Comparison of ENCODE assay signal across 16 cellular contexts in the genomic region with DNA sequence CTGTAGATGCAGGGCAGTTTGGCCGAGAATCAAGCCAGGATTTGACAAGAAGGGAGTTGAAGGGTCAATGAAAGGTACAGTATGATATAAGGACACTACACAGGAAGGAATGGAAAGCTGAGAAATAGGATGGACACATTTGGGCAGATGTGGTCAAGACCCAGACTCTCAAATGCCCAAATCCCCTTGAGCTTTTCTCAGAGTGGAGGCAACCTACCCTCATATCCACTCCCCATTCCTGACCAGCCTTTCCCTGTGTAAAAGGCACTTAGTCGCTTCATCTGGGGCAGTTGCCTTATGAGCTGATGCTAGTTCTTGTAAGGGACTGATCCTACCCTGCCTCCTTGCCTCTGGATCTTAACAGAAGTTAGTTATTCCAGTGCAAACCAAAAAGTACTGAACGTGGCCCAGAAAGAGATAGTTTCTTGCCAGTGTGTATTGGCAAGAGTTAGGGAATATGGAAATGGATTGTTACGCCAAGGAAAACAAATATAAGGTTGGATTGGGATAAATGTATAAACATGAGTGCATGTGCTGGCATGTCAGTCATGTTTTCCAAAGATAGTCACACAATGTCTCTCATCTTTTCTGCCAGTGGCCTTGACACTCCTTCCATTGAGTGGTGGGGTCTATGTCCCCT. TPM values are rescaled to one million over a fixed set of nuclear protein-coding genes. Genes with fewer than 3 reads are reported as not detected.
DNase-seq lines count a peak whose midpoint lies in the region; ATAC-seq and TF ChIP-seq lines count a peak whose summit lies in the region.
"Had no signal": no experiment of that assay in that cellular context is flagged by ENCODE, and none has a peak within 500 bp of the region (broad histone marks: within the 10 kb centered on the region; RNA-seq: fewer than 3 reads in every experiment).

No MANE protein-coding gene starts in this region.

- peaks cover 7% of the 10 kb centered on the region for H3K79me2 ChIP-seq in mammary epithelial cell (ENCODE audit: insufficient read depth, low read length)

- H3K27ac Mint-ChIP-seq in MCF 10A (ENCODE audit: low read depth, unreplicated experiment) = peak overlapping the region; percentile 51
- H3K27ac Mint-ChIP-seq: CD4-positive, CD25-positive, alpha-beta regulatory T cell; HFFc6 had no signal

- POLR2A ChIA-PET in MCF 10A (lab: Yijun Ruan, JAX) = interaction anchor here (0.5 kb wide), 1 partner anchor 1400 kb away, joined by 4 read pairs; no protein-coding TSS in a partner anchor

- no peak for DNase-seq in MCF 10A (ENCODE audit: unreplicated experiment)
- DNase-seq in mammary epithelial cell = no peak
- peak; percentile 15 for DNase-seq in fibroblast of gingiva (ENCODE audit: low read depth)
- DNase-seq in prostate gland (ENCODE audit: low spot score) = peak; percentile 50
- no peak for DNase-seq in activated effector memory CD4-positive, alpha-beta T cell treated with Interleukin-2 at 50 U/mL for 16 hours
- DNase-seq in NCI-H1417 (lab: John Stamatoyannopoulos, UW) = no peak
- DNase-seq: 8988T; AML-193; CD4-positive, CD25-positive, alpha-beta regulatory T cell; DMS53; GF-D8; HCEC 1CT; HFFc6 had no signal

- H3K27me3 ChIP-seq in mammary epithelial cell (ENCODE audit: insufficient read depth, low read length) (no peaks in the 10 kb centered on the region), prostate gland (replicated peaks; ENCODE audit: insufficient read depth) (no peaks in the 10 kb centered on the region)

- no peak overlapping the region for H3K4me2 ChIP-seq in mammary epithelial cell (ENCODE audit: insufficient read depth, low read depth, low read length)
- H3K4me2 ChIP-seq: BLaER1 had no signal

- H3K4me1 ChIP-seq in mammary epithelial cell (ENCODE audit: insufficient read depth, low read length) = peaks cover 6% of the 10 kb centered on the region
- H3K4me1 ChIP-seq in prostate gland (replicated peaks) = peaks cover 9% of the 10 kb centered on the region

- H3K9me3 Mint-ChIP-seq in MCF 10A (ENCODE audit: unreplicated experiment) = peaks cover 7% of the 10 kb centered on the region
- H3K9me3 Mint-ChIP-seq: HFFc6 had no signal

- H3K27ac ChIP-seq in mammary epithelial cell (ENCODE audit: insufficient read depth, low read depth, low read length) (no peak overlapping the region), prostate gland (peak overlapping the region; percentile 53 to 82)
- H3K27ac ChIP-seq: BLaER1, HL-60 had no signal

- dilution Hi-C loops in mammary epithelial cell (cut with HindIII; ENCODE audit: low sequenced_read_pairs) = no loop called here

- TF ChIP-seq CTCF in MCF 10A (IDR thresholded peaks at IDR 0.05; ENCODE audit: unreplicated experiment) (no peak), mammary epithelial cell (conservative IDR thresholded peaks at IDR 0.05 in 1 of 2, IDR thresholded peaks at IDR 0.05 in 1 of 2; ENCODE audit: extremely low read depth in 1 of 2, insufficient read depth in 1 of 2, low read depth in 1 of 2, low read length in 2 of 2) (no peak), prostate gland (IDR thresholded peaks at IDR 0.05) (no peak)

- no peaks in the 10 kb centered on the region for H3K27me3 Mint-ChIP-seq in MCF 10A (ENCODE audit: insufficient read depth, unreplicated experiment)
- H3K27me3 Mint-ChIP-seq: CD4-positive, CD25-positive, alpha-beta regulatory T cell had no signal

- intact Hi-C loops in MCF 10A (cut with micrococcal nuclease) (no loop called here), mammary epithelial cell (cut with micrococcal nuclease) (no loop called here), prostate gland (cut with DNase I) (no loop called here)

- H2AFZ ChIP-seq in mammary epithelial cell (ENCODE audit: low read depth, low read length) = no peak overlapping the region

- BruUV-seq in MCF 10A (replicated peaks; lab: Mats Ljungman, UMichigan) = no TSS peak
- BruUV-seq in mammary epithelial cell (replicated peaks; lab: Mats Ljungman, UMichigan) = no TSS peak

- no peaks in the 10 kb centered on the region for H3K36me3 Mint-ChIP-seq in MCF 10A (ENCODE audit: insufficient read depth, unreplicated experiment)

- no peak overlapping the region for H3K9ac ChIP-seq in mammary epithelial cell (ENCODE audit: insufficient read depth, low read length)
- H3K9ac ChIP-seq: BLaER1 had no signal

- no peak overlapping the region for H3K4me3 ChIP-seq in mammary epithelial cell (replicated peaks in 1 of 3; ENCODE audit: insufficient read depth in 1 of 3, low read depth in 2 of 3, low read length in 3 of 3)
- no peak overlapping the region for H3K4me3 ChIP-seq in prostate gland
- H3K4me3 ChIP-seq: BLaER1 had no signal

- H3K9me3 ChIP-seq in mammary epithelial cell (replicated peaks; ENCODE audit: insufficient read depth, low read length) (no peaks in the 10 kb centered on the region), prostate gland (no peaks in the 10 kb centered on the region)

- in situ Hi-C loops in mammary epithelial cell (cut with MboI; ENCODE audit: low sequenced_read_pairs in 2 of 2) = no loop called here

- H3K36me3 ChIP-seq in mammary epithelial cell (ENCODE audit: insufficient read depth, low read length) (no peaks in the 10 kb centered on the region), prostate gland (no peaks in the 10 kb centered on the region)

- H3K4me3 Mint-ChIP-seq in MCF 10A (ENCODE audit: unreplicated experiment) = no peak overlapping the region
- H3K4me3 Mint-ChIP-seq: HFFc6 had no signal

- WGBS in mammary epithelial cell (ENCODE audit: low coverage, missing lambda C conversion rate) = 61% methylated on average over 4 of the region's 4 CpGs
- WGBS in prostate gland = 42% methylated on average over 4 of the region's 4 CpGs

- H4K20me1 ChIP-seq in mammary epithelial cell (ENCODE audit: insufficient read depth, low read length) = no peaks in the 10 kb centered on the region
- H4K20me1 ChIP-seq: BLaER1 had no signal

- TF ChIP-seq POLR2A in prostate gland (IDR thresholded peaks at IDR 0.05) = no peak

- CTCF ChIA-PET in MCF 10A (lab: Yijun Ruan, JAX) (interaction anchor here (0.6 kb wide), 1 partner anchor 20 kb away, joined by 3 read pairs; no protein-coding TSS in a partner anchor), mammary epithelial cell (lab: Charles Lee; ENCODE audit: low non-redundant PET) (interaction anchor here (0.6 kb wide), 1 partner anchor 123 kb away, joined by 3 read pairs; no protein-coding TSS in a partner anchor)

- H3K4me1 Mint-ChIP-seq in MCF 10A (ENCODE audit: insufficient read depth, unreplicated experiment) = no peaks in the 10 kb centered on the region

- ATAC-seq in HG03439 (IDR thresholded peaks at IDR 0.05; ENCODE audit: unreplicated experiment) = no peak

RNA-seq across cellular contexts. Expression of a gene that starts 4.1 kb away (rescaled TPM):
- total RNA-seq in MCF 10A (2022) = 33.8 and 51.1 TPM in 2 replicates
- total RNA-seq in mammary epithelial cell = 10 to 100 TPM; 23.3 to 41.3 TPM
- 31.1 TPM for polyA plus RNA-seq in mammary epithelial cell
- 24.7 TPM for polyA minus RNA-seq in mammary epithelial cell
- total RNA-seq in prostate gland = 100 to 1,000 TPM in 1 of 2 donors, 10 to 100 TPM in 1; 53.0 to 141 TPM

Comparison
In these comparisons a context has a peak if more than half of its experiments do, and no peak if none do; other contexts are left out.
1. DNase-seq: peak in fibroblast of gingiva (single experiment) and prostate gland (single experiment); none in MCF 10A (single experiment), mammary epithelial cell (single experiment), activated effector memory CD4-positive, alpha-beta T cell treated with Interleukin-2 at 50 U/mL for 16 hours (single experiment) and NCI-H1417 (0 of 3).